Comparison of ENCODE assay signal across 8 cellular contexts in the genomic region with DNA sequence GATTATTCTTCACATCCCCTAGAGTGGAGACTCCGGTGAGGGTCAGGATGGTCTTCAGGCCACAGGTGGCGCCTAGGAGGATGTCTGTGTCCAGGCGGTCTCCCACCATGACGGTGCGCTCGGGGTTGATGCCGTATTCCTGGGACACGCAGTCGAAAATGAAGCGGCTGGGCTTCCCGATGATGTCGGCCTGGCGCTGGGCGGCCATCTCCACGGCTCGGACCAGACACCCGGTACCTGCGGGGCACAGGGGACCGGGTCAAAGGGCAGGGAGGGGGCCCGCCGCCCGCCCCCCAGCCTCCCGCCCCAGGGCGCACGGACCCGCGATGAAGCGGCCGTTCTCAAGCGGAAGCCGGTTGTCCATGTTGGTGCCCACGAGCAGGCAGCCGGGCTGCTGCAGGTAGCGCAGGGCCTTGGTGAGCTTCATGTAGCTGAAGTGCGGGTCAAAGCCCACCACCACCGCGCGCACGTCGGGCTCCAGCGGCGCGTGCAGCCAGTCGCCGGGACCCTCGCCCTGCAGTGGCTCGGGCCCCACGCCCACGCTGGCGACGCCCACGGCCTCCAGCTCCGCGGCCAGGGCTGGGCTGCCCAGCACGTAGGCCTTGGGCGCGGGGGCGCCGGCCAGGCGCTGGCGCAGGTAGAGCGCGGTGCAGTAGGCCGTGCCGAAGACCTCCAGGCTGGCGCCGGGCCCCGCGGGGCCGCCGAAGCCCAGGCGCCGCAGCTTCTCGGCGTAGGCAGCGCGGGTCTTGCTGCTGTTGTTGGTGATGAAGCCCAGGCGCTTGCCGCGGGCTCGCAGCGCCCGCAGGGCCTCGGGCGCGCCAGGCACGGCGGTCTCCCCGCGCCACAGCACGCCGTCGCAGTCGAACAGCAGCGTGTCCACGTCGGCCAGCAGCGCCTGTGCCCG. TPM values are rescaled to one million over a fixed set of nuclear protein-coding genes. Genes with fewer than 3 reads are reported as not detected.
DNase-seq lines count a peak whose midpoint lies in the region; ATAC-seq and TF ChIP-seq lines count a peak whose summit lies in the region.

No MANE protein-coding gene starts in this region.

- H3K27me3 Mint-ChIP-seq in Caco-2 (ENCODE audit: insufficient read depth, unreplicated experiment), result no peaks in the 10 kb centered on the region

- H3K9me2 ChIP-seq in GM23248 (ENCODE audit: insufficient read depth), result no peaks in the 10 kb centered on the region

- WGBS in GM23248 (ENCODE audit: low coverage in 1 of 2, low lambda C conversion rate in 2 of 2, missing lambda C conversion rate in 2 of 2), 2 experiments, result 1% methylated on average over 66 to 76 of the region's 99 CpGs

- H2AFZ ChIP-seq in GM23248 (peak overlapping the region; percentile 62; the same call in 1 of the 2 replicates), parathyroid adenoma (peak overlapping the region; percentile 79)

- H3K4me3 Mint-ChIP-seq in Caco-2 (ENCODE audit: unreplicated experiment), result peak overlapping the region; percentile 74

- H3K4me1 ChIP-seq in Caco-2 (peaks cover 29% of the 10 kb centered on the region), GM23248 (ENCODE audit: insufficient read depth) (peaks cover 10% of the 10 kb centered on the region; the same call in 1 of the 2 replicates), Panc1 (ENCODE audit: control insufficient read depth, insufficient read depth, low read length) (peaks cover 30% of the 10 kb centered on the region), parathyroid adenoma (peaks cover 23% of the 10 kb centered on the region)

- H3K36me3 ChIP-seq in Caco-2 (ENCODE audit: control insufficient read depth, insufficient read depth, low read length) (peaks cover 3% of the 10 kb centered on the region; the same call in 1 of the 2 replicates), GM23248 (ENCODE audit: low read depth) (no peaks in the 10 kb centered on the region), Panc1 (ENCODE audit: control insufficient read depth, insufficient read depth, low read length) (peaks cover 3% of the 10 kb centered on the region; the same call in 1 of the 2 replicates), parathyroid adenoma (ENCODE audit: control insufficient read depth, insufficient read depth, low read length) (no peaks in the 10 kb centered on the region)

- POLR2A ChIA-PET in Caco-2 (lab: Charles Lee), result interaction anchor here (0.6 to 2.0 kb wide), 12 partner anchors 8 to 755 kb away, joined by 3 to 21 read pairs (median 4); a partner anchor contains a TSS
- POLR2A ChIA-PET in Panc1 (lab: Charles Lee), result interaction anchor here (0.8 kb wide), 1 partner anchor 38 kb away, joined by 3 read pairs; a partner anchor contains a TSS

- no peaks in the 10 kb centered on the region for H3F3A ChIP-seq in GM23248 (ENCODE audit: insufficient read depth)

- H3K4me3 ChIP-seq in Caco-2 (ENCODE audit: low read depth, low read length) (peak overlapping the region; percentile 75), GM23248 (peak overlapping the region; percentile 72), Panc1 (ENCODE audit: low read depth in 2 of 2, low read length in 2 of 2) (peak overlapping the region; percentile 65 to 83), epithelial cell of esophagus (ENCODE audit: low read length) (peak overlapping the region; percentile 50), parathyroid adenoma (ENCODE audit: low read depth, low read length) (peak overlapping the region; percentile 50)

- H3K4me1 Mint-ChIP-seq in Caco-2 (ENCODE audit: low read depth, unreplicated experiment), result no peaks in the 10 kb centered on the region

- H3K4me2 ChIP-seq in GM23248 (ENCODE audit: unreplicated experiment) (peak overlapping the region; percentile 87), parathyroid adenoma (ENCODE audit: low read length) (peak overlapping the region; percentile 79)

- peaks cover 51% of the 10 kb centered on the region for H3K36me3 Mint-ChIP-seq in Caco-2 (ENCODE audit: insufficient read depth, unreplicated experiment)

- no peaks in the 10 kb centered on the region for H3K9me3 ChIP-seq in Caco-2
- no peaks in the 10 kb centered on the region for H3K9me3 ChIP-seq in GM23248 (ENCODE audit: low read depth)
- H3K9me3 ChIP-seq in Panc1 (ENCODE audit: control insufficient read depth, insufficient read depth, low read depth, low read length), result no peaks in the 10 kb centered on the region
- no peaks in the 10 kb centered on the region for H3K9me3 ChIP-seq in parathyroid adenoma (ENCODE audit: control insufficient read depth, low read length)

- no peaks in the 10 kb centered on the region for H4K20me1 ChIP-seq in GM23248 (ENCODE audit: insufficient read depth)

- H3K9me3 Mint-ChIP-seq in Caco-2 (ENCODE audit: unreplicated experiment), result no peaks in the 10 kb centered on the region

- H3K9ac ChIP-seq in GM23248 (peak overlapping the region; percentile 87), parathyroid adenoma (no peak overlapping the region)

- H3K27ac ChIP-seq in GM23248, result peak overlapping the region; percentile 70
- peak overlapping the region; percentile 86 for H3K27ac ChIP-seq in Panc1 (ENCODE audit: low read length)
- no peak overlapping the region for H3K27ac ChIP-seq in parathyroid adenoma

- in situ Hi-C loops in GM23248 (cut with MboI) (no loop called here), Panc1 (cut with HindIII; ENCODE audit: low pct_unique_long_range_greater_than_20kb, low sequenced_read_pairs) (no loop called here)

- TF ChIP-seq CTCF in Caco-2 (IDR thresholded peaks at IDR 0.05; ENCODE audit: insufficient read depth in 1 of 2, low read depth in 1 of 2, low read length in 1 of 2, severe bottlenecking in 1 of 2, unreplicated experiment in 1 of 2) (no peak), Panc1 (IDR thresholded peaks at IDR 0.05) (no peak), epithelial cell of esophagus (IDR thresholded peaks at IDR 0.05; ENCODE audit: insufficient read depth, low read depth, low read length, missing control alignments) (no peak), parathyroid adenoma (IDR thresholded peaks at IDR 0.05) (no peak)

- H3K27me3 ChIP-seq in Caco-2 (replicated peaks; ENCODE audit: control insufficient read depth, insufficient read depth, low read length) (no peaks in the 10 kb centered on the region), GM23248 (replicated peaks; ENCODE audit: insufficient read depth) (no peaks in the 10 kb centered on the region), Panc1 (ENCODE audit: control insufficient read depth, insufficient read depth, low read length) (no peaks in the 10 kb centered on the region), parathyroid adenoma (ENCODE audit: control insufficient read depth, insufficient read depth, low read length) (no peaks in the 10 kb centered on the region)

- peaks cover 24% of the 10 kb centered on the region for H3K79me2 ChIP-seq in GM23248 (ENCODE audit: insufficient read depth)
- no peaks in the 10 kb centered on the region for H3K79me2 ChIP-seq in parathyroid adenoma

- peak; percentile 3; the same call in 1 of the 2 replicates for ATAC-seq in Panc1

- CTCF ChIA-PET in Caco-2 (lab: Charles Lee) (interaction anchor here (1.0 to 1.6 kb wide), 4 partner anchors 19 to 216 kb away, joined by 4 to 10 read pairs (median 8); a partner anchor contains a TSS), Panc1 (lab: Charles Lee) (no interaction called here)

- DNase-seq in Caco-2, result no peak
- peak; percentile 59 for DNase-seq in GM23248
- no peak for DNase-seq in Panc1 (ENCODE audit: low read depth, low spot score)
- DNase-seq in epithelial cell of esophagus (ENCODE audit: low read depth), result no peak
- DNase-seq in NCI-H2107 (lab: John Stamatoyannopoulos, UW), result no peak
- no peak for DNase-seq in activated effector memory CD4-positive, alpha-beta T cell treated with anti-CD3 and anti-CD28 coated beads, Interleukin-2, amount 50 U/mL, for 16 hours
- DNase-seq in NCI-H1436 treated with DMSO at 0.1 percent for 48 hours (lab: John Stamatoyannopoulos, UW), result no peak

- H3K27ac Mint-ChIP-seq in Caco-2 (ENCODE audit: unreplicated experiment), result peak overlapping the region; percentile 66

- BruUV-seq in Caco-2 (replicated peaks; lab: Mats Ljungman, UMichigan), result no TSS peak
- BruUV-seq in Panc1 (replicated peaks; lab: Mats Ljungman, UMichigan), result no TSS peak

- intact Hi-C loops in Caco-2 (cut with micrococcal nuclease; ENCODE audit: unreplicated experiment) (no loop called here), Panc1 (cut with micrococcal nuclease; ENCODE audit: unreplicated experiment) (no loop called here)

RNA-seq across cellular contexts. Expression of a gene that starts 0.6 kb away (rescaled TPM):
- 31.1 and 36.2 TPM in 2 replicates for total RNA-seq in Caco-2 (2022)
- total RNA-seq in GM23248 (2014; rRNA removed; shearing (Covaris generic)), result 21.4 and 25.5 TPM in 2 replicates
- 10.1 TPM in 2 replicates for polyA plus RNA-seq in GM23248 (2016; fragmentation: Nextera tagmentation; extraction: Ambion mirVana)
- total RNA-seq in Panc1 (2021; ENCODE audit: unreplicated experiment), result 48.7 TPM
- 51.6 TPM for polyA plus RNA-seq in Panc1 (2012; ENCODE audit: insufficient read length)

RNA-seq across cellular contexts. Expression of a gene that starts 3.4 kb away (rescaled TPM):
- total RNA-seq in Caco-2 (2022), result 5.4 and 10.0 TPM in 2 replicates
- 2.1 and 2.9 TPM in 2 replicates for total RNA-seq in GM23248 (2014; rRNA removed; shearing (Covaris generic))
- polyA plus RNA-seq in GM23248 (2016; fragmentation: Nextera tagmentation; extraction: Ambion mirVana), result 0.22 and 0.56 TPM in 2 replicates
- 8.7 TPM for total RNA-seq in Panc1 (2021; ENCODE audit: unreplicated experiment)
- polyA plus RNA-seq in Panc1 (2012; ENCODE audit: insufficient read length), result 5.1 TPM

RNA-seq across cellular contexts. Expression of a gene that starts 8.8 kb away (rescaled TPM):
- total RNA-seq in Caco-2 (2022) (53.1 and 59.7 TPM in 2 replicates), Panc1 (2021; ENCODE audit: unreplicated experiment) (91.1 TPM)
- 58.6 and 62.9 TPM in 2 replicates for total RNA-seq in GM23248 (2014; rRNA removed; shearing (Covaris generic))
- 46.5 and 54.6 TPM in 2 replicates for polyA plus RNA-seq in GM23248 (2016; fragmentation: Nextera tagmentation; extraction: Ambion mirVana)
- polyA plus RNA-seq in Panc1 (2012; ENCODE audit: insufficient read length), result 129 TPM

RNA-seq across cellular contexts. Expression of a gene that starts 9.3 kb away (rescaled TPM):
- total RNA-seq in Caco-2 (2022) (29.5 and 30.1 TPM in 2 replicates), Panc1 (2021; ENCODE audit: unreplicated experiment) (50.8 TPM)
- total RNA-seq in GM23248 (2014; rRNA removed; shearing (Covaris generic)), result 32.7 and 41.5 TPM in 2 replicates
- polyA plus RNA-seq in GM23248 (2016; fragmentation: Nextera tagmentation; extraction: Ambion mirVana), result 13.5 and 15.5 TPM in 2 replicates
- 71.0 TPM for polyA plus RNA-seq in Panc1 (2012; ENCODE audit: insufficient read length)

RNA-seq across cellular contexts. Expression of a gene that starts 17.7 kb away (rescaled TPM):
- total RNA-seq in Caco-2 (2022), result 6.6 and 10.8 TPM in 2 replicates
- total RNA-seq in GM23248 (2014; rRNA removed; shearing (Covaris generic)), result under 0.01 TPM in 1 of 2 replicates, not detected in the other
- not detected in 2 replicates for polyA plus RNA-seq in GM23248 (2016; fragmentation: Nextera tagmentation; extraction: Ambion mirVana)
- total RNA-seq in Panc1 (2021; ENCODE audit: unreplicated experiment), result 4.5 TPM
- polyA plus RNA-seq in Panc1 (2012; ENCODE audit: insufficient read length), result 2.8 TPM
